In the genomic region with DNA sequence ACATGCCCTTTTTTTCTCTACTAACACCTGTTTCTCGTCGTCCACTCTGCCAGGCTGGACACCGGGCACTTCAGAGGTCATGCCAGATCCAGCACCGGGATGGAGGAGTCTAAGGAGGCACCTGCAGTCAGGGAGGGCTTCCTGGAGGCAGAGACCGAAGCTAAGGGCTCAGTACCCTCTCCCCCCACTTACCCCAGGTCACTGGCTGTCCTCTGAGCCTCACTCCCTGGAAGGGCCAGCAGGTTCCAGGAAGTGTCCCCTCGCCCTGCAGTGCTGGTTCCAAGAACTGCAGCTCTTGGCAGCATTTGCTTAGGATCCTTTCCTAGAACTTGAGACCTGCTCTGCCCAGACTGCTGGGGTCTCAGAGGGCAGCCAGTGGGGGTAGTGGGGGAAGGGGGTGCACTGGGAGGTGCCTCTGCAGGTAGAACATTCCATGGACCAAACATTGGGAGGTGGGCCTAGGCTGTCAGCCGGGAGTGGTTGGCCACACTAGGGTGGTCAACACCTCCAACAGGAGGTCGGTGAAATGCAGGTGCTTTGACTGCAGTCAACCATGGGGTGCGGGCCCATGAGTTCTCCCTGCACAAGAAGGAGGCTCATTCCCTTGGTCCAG, we compare ENCODE assay signal across 10 cellular contexts. TPM values are rescaled to one million over a fixed set of nuclear protein-coding genes. Genes with fewer than 3 reads are reported as not detected.
DNase-seq lines count a peak whose midpoint lies in the region; ATAC-seq and TF ChIP-seq lines count a peak whose summit lies in the region.
"Had no signal": no experiment of that assay in that cellular context is flagged by ENCODE, and none has a peak within 500 bp of the region (broad histone marks: within the 10 kb centered on the region; RNA-seq: fewer than 3 reads in every experiment).

No MANE protein-coding gene starts in this region.

- peak overlapping the region; percentile 52 for H3K27ac ChIP-seq in CD8-positive, alpha-beta T cell (ENCODE audit: low read depth, low read length)
- peak overlapping the region; percentile 93 for H3K27ac ChIP-seq in RWPE2 (ENCODE audit: poor library complexity, severe bottlenecking)
- peak overlapping the region in 20 of 21 experiments; percentile 78 to 97 (median 92) for H3K27ac ChIP-seq in skin epidermis

- no peak for ATAC-seq in CD8-positive, alpha-beta T cell
- ATAC-seq in RWPE2 (ENCODE audit: low read depth) (no peak), GM19452 (IDR thresholded peaks at IDR 0.05; ENCODE audit: unreplicated experiment) (no peak)

- no peak overlapping the region for H3K4me3 ChIP-seq in CD8-positive, alpha-beta T cell (ENCODE audit: low read depth, low read length)
- H3K4me3 ChIP-seq in RWPE2 (ENCODE audit: severe bottlenecking) (no peak overlapping the region), skin epidermis (no peak overlapping the region)

- peak overlapping the region; percentile 72 for H3K4me3 Mint-ChIP-seq in CD8-positive, alpha-beta T cell

- H3K27ac Mint-ChIP-seq in CD8-positive, alpha-beta T cell, result peak overlapping the region; percentile 94

- intact Hi-C loops in CD8-positive, alpha-beta T cell (cut with DNase I, micrococcal nuclease), result no loop called here
- intact Hi-C loops in posterior cingulate gyrus (cut with DNase I), result no loop called here

- no peak for DNase-seq in CD8-positive, alpha-beta T cell
- DNase-seq in RWPE2 (ENCODE audit: low spot score), result no peak
- DNase-seq in erythroblast (lab: John Stamatoyannopoulos, UW), result peak; percentile 57 to 64
- no peak for DNase-seq in posterior cingulate gyrus
- DNase-seq in DMS114 treated with DMSO at 0.1 percent for 48 hours (lab: John Stamatoyannopoulos, UW; ENCODE audit: unreplicated experiment), result no peak
- no peak for DNase-seq in SIG-M5 treated with dmso at 0.1 percent for 504 hours (lab: John Stamatoyannopoulos, UW; ENCODE audit: unreplicated experiment)
- DNase-seq: NCI-H748 treated with DMSO at 0.1 percent for 48 hours had no signal

- no peak for TF ChIP-seq CTCF in CD8-positive, alpha-beta T cell (IDR thresholded peaks at IDR 0.05)
- no peak for TF ChIP-seq CTCF in RWPE2 (IDR thresholded peaks at IDR 0.05; ENCODE audit: poor library complexity, severe bottlenecking)

- POLR2A ChIA-PET in CD8-positive, alpha-beta T cell (lab: Charles Lee), result interaction anchor here (1.0 to 14.5 kb wide), 3 partner anchors 10 to 26 kb away, joined by 4 to 301 read pairs (median 43); a partner anchor contains a TSS

- H3K36me3 Mint-ChIP-seq in CD8-positive, alpha-beta T cell, result peaks cover 20% of the 10 kb centered on the region
- H3K36me3 Mint-ChIP-seq: memory B cell had no signal

- H3K36me3 ChIP-seq in CD8-positive, alpha-beta T cell (ENCODE audit: insufficient read depth, low read length), result peaks cover 8% of the 10 kb centered on the region
- H3K36me3 ChIP-seq in RWPE2 (ENCODE audit: low read depth), result no peaks in the 10 kb centered on the region

- H3K4me1 ChIP-seq in CD8-positive, alpha-beta T cell (ENCODE audit: insufficient read depth, low read length), result peaks cover 75% of the 10 kb centered on the region
- H3K4me1 ChIP-seq in RWPE2 (ENCODE audit: insufficient read depth, poor library complexity, severe bottlenecking), result peaks cover 28% of the 10 kb centered on the region

- no peaks in the 10 kb centered on the region for H3K27me3 Mint-ChIP-seq in CD8-positive, alpha-beta T cell (ENCODE audit: low read depth)
- H3K27me3 Mint-ChIP-seq: memory B cell had no signal

- H3K9me3 ChIP-seq in CD8-positive, alpha-beta T cell (ENCODE audit: low read length), result no peaks in the 10 kb centered on the region
- H3K9me3 ChIP-seq in RWPE2 (ENCODE audit: severe bottlenecking), result no peaks in the 10 kb centered on the region

- no peak for TF ChIP-seq POLR2A in erythroblast (IDR thresholded peaks at IDR 0.05; ENCODE audit: low read length)

- no peaks in the 10 kb centered on the region for H3K9me3 Mint-ChIP-seq in CD8-positive, alpha-beta T cell
- H3K9me3 Mint-ChIP-seq: memory B cell had no signal

- H3K4me1 Mint-ChIP-seq in CD8-positive, alpha-beta T cell (ENCODE audit: low read depth), result peaks cover 67% of the 10 kb centered on the region

- no peaks in the 10 kb centered on the region for H3K27me3 ChIP-seq in CD8-positive, alpha-beta T cell (ENCODE audit: insufficient read depth, low read length)
- H3K27me3 ChIP-seq in RWPE2 (ENCODE audit: insufficient read depth, poor library complexity, severe bottlenecking), result no peaks in the 10 kb centered on the region

- CTCF ChIA-PET in CD8-positive, alpha-beta T cell (lab: Charles Lee), result interaction anchor here (1.3 to 26.5 kb wide), 4 partner anchors 10 to 75 kb away, joined by 3 to 968 read pairs (median 240); a partner anchor contains a TSS

RNA-seq across cellular contexts. Expression of a gene that starts 11.3 kb away (rescaled TPM):
- 1 to 10 TPM; 4.7 to 5.6 TPM for total RNA-seq in CD8-positive, alpha-beta T cell

RNA-seq across cellular contexts. Expression of a gene that starts 16.7 kb away (rescaled TPM):
- 10 to 100 TPM; 18.3 to 18.5 TPM for total RNA-seq in CD8-positive, alpha-beta T cell

RNA-seq across cellular contexts. Expression of a gene that starts 30.9 kb away (rescaled TPM):
- total RNA-seq in CD8-positive, alpha-beta T cell, result 10 to 100 TPM; 11.1 to 12.5 TPM

RNA-seq across cellular contexts. Expression of a gene that starts 32.7 kb away (rescaled TPM):
- 1 to 10 TPM; 5.4 to 5.5 TPM for total RNA-seq in CD8-positive, alpha-beta T cell

Comparison
In these comparisons a context has a peak if more than half of its experiments do, and no peak if none do; other contexts are left out.
1. DNase-seq: peak in erythroblast (2 of 2); none in CD8-positive, alpha-beta T cell (0 of 7), RWPE2 (single experiment), posterior cingulate gyrus (0 of 10), DMS114 treated with DMSO at 0.1 percent for 48 hours (single experiment) and SIG-M5 treated with dmso at 0.1 percent for 504 hours (single experiment).
2. Peak in every context shown above with its lines, with median percentiles within 50 percentile points of each other: H3K27ac ChIP-seq.